ENCODE assay signal across 15 cellular contexts in the genomic region with DNA sequence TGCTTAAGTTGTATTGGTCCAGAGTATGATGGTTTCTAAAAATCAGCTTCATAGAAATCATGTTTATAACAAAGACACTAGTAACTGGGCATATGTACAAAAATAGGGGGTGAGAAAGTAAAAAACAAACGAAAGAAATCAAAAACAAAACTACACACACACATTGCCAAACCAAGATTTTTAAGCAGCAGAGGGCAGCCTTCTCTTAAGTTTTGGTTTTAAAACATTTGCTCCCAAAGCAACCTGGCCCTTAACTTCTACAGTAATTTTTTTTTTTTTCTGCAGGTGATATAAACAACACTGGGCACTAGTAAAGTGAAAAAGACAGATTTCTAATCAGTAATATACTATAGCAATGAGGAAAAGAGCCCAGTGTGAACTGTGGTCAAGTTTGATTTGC. TPM values are rescaled to one million over a fixed set of nuclear protein-coding genes. Genes with fewer than 3 reads are reported as not detected.
A peak's percentile ranks its signal among the peaks of the same experiment; 100 is the strongest.
DNase-seq lines count a peak whose midpoint lies in the region; ATAC-seq and TF ChIP-seq lines count a peak whose summit lies in the region.
"Had no signal": no experiment of that assay in that cellular context is flagged by ENCODE, and none has a peak within 500 bp of the region (broad histone marks: within the 10 kb centered on the region; RNA-seq: fewer than 3 reads in every experiment).

No MANE protein-coding gene starts in this region.

- TF ChIP-seq CTCF in left ventricle myocardium inferior (IDR thresholded peaks at IDR 0.05; ENCODE audit: borderline replicate concordance) (peak; percentile 24), OCI-LY7 (conservative IDR thresholded peaks at IDR 0.05; ENCODE audit: low read length) (peak; percentile 79), fibroblast of pulmonary artery (IDR thresholded peaks at IDR 0.05; ENCODE audit: low read length, missing control alignments) (peak; percentile 26), tibial artery (IDR thresholded peaks at IDR 0.05) (no peak)

- no peak overlapping the region for H2AFZ ChIP-seq in OCI-LY7 (ENCODE audit: low read length)

- no peak overlapping the region for H3K27ac ChIP-seq in left ventricle myocardium inferior (replicated peaks)
- no peak overlapping the region for H3K27ac ChIP-seq in right cardiac atrium (ENCODE audit: low read length)
- H3K27ac ChIP-seq in OCI-LY7 (ENCODE audit: low read depth, low read length, poor library complexity, severe bottlenecking) = no peak overlapping the region
- no peak overlapping the region for H3K27ac ChIP-seq in tibial artery
- H3K27ac ChIP-seq: transverse colon had no signal

- no peaks in the 10 kb centered on the region for H4K20me1 ChIP-seq in OCI-LY7 (ENCODE audit: insufficient read depth, low read length)

- no peaks in the 10 kb centered on the region for H3K79me2 ChIP-seq in OCI-LY7 (ENCODE audit: insufficient read depth, low read depth, low read length)

- no peaks in the 10 kb centered on the region for H3K4me1 ChIP-seq in left ventricle myocardium inferior
- H3K4me1 ChIP-seq in right cardiac atrium (ENCODE audit: control insufficient read depth, insufficient read depth, low read length) = no peaks in the 10 kb centered on the region
- H3K4me1 ChIP-seq in OCI-LY7 (ENCODE audit: insufficient read depth, low read length, poor library complexity, severe bottlenecking) = no peaks in the 10 kb centered on the region
- no peaks in the 10 kb centered on the region for H3K4me1 ChIP-seq in tibial artery
- H3K4me1 ChIP-seq: transverse colon had no signal

- H3K9me3 ChIP-seq in left ventricle myocardium inferior (replicated peaks) (peaks cover 2% of the 10 kb centered on the region), right cardiac atrium (ENCODE audit: control insufficient read depth, low read length) (no peaks in the 10 kb centered on the region), OCI-LY7 (ENCODE audit: low read length) (peaks cover 8% of the 10 kb centered on the region), tibial artery (no peaks in the 10 kb centered on the region)
- H3K9me3 ChIP-seq: transverse colon had no signal

- BruUV-seq in OCI-LY7 (replicated peaks; lab: Mats Ljungman, UMichigan) = no TSS peak

- no peak overlapping the region for H3K4me2 ChIP-seq in OCI-LY7 (ENCODE audit: low read length)

- POLR2A ChIA-PET in OCI-LY7 (lab: Charles Lee) = interaction anchor here (0.6 kb wide), 1 partner anchor 988 kb away, joined by 3 read pairs; no protein-coding TSS in a partner anchor
- POLR2A ChIA-PET in HEK293T (lab: Yijun Ruan, JAX) = no interaction called here

- no peaks in the 10 kb centered on the region for H3K9me2 ChIP-seq in OCI-LY7 (ENCODE audit: insufficient read depth, low read length)

- ATAC-seq in right cardiac atrium = no peak

- DNase-seq in left ventricle myocardium inferior (no peak), right cardiac atrium (no peak), OCI-LY7 (ENCODE audit: low spot score) (peak; percentile 25), fibroblast of pulmonary artery (ENCODE audit: low read depth) (peak; percentile 20), HEK293T (ENCODE audit: extremely low spot score) (no peak), 8988T (no peak), tibial artery (no peak)
- no peak for DNase-seq in activated CD8-positive, alpha-beta memory T cell treated with anti-CD3 and anti-CD28 coated beads, Interleukin-2, amount 50 U/mL, for 48 hours
- DNase-seq: CD4-positive, alpha-beta memory T cell; kidney glomerular epithelial cell; NCI-H226; SW 1271; transverse colon had no signal

- peaks cover 20% of the 10 kb centered on the region for H3K27me3 ChIP-seq in left ventricle myocardium inferior (ENCODE audit: low read depth)
- H3K27me3 ChIP-seq in right cardiac atrium (ENCODE audit: control insufficient read depth, insufficient read depth) = no peaks in the 10 kb centered on the region
- H3K27me3 ChIP-seq in tibial artery = no peaks in the 10 kb centered on the region
- H3K27me3 ChIP-seq: transverse colon had no signal

- intact Hi-C loops in left ventricle myocardium inferior (cut with micrococcal nuclease) (no loop called here), right cardiac atrium (cut with DNase I) (no loop called here), OCI-LY7 (cut with micrococcal nuclease; ENCODE audit: unreplicated experiment) (loop anchor here (1.0 kb wide), 1 partner anchor 373 kb away; no protein-coding TSS in a partner anchor), tibial artery (cut with DNase I; ENCODE audit: low total_unique reads) (no loop called here)

- H3K4me3 ChIP-seq in left ventricle myocardium inferior = no peak overlapping the region
- H3K4me3 ChIP-seq in right cardiac atrium (ENCODE audit: low read length) = no peak overlapping the region
- H3K4me3 ChIP-seq in OCI-LY7 (ENCODE audit: low read depth, low read length, poor library complexity, severe bottlenecking) = no peak overlapping the region
- H3K4me3 ChIP-seq in fibroblast of pulmonary artery (replicated peaks; ENCODE audit: low read depth, low read length) = no peak overlapping the region
- H3K4me3 ChIP-seq in tibial artery = no peak overlapping the region
- H3K4me3 ChIP-seq: transverse colon had no signal

- 39% methylated on average over 1 of the region's 1 CpG for WGBS in right cardiac atrium

- H3K36me3 ChIP-seq in left ventricle myocardium inferior (no peaks in the 10 kb centered on the region), OCI-LY7 (ENCODE audit: insufficient read depth, low read length) (no peaks in the 10 kb centered on the region), tibial artery (no peaks in the 10 kb centered on the region)
- H3K36me3 ChIP-seq: transverse colon had no signal

- CTCF ChIA-PET in OCI-LY7 (lab: Charles Lee; ENCODE audit: unreplicated experiment) = no interaction called here
- CTCF ChIA-PET in HEK293T (lab: Yijun Ruan, JAX) = no interaction called here

TF ChIP-seq in HEK293T, 16 proteins besides CTCF, POLR2A, EP300 and RAD21:
- TF ChIP-seq FOXA1 (IDR thresholded peaks at IDR 0.05) = no peak
- no peak for TF ChIP-seq NFRKB (IDR thresholded peaks at IDR 0.05)
- no peak for TF ChIP-seq CTBP1 (IDR thresholded peaks at IDR 0.05; ENCODE audit: borderline replicate concordance)
- no peak for TF ChIP-seq SP1 (IDR thresholded peaks at IDR 0.05)
- TF ChIP-seq HDGF (IDR thresholded peaks at IDR 0.05; ENCODE audit: borderline replicate concordance) = no peak
- no peak for TF ChIP-seq L3MBTL2 (conservative IDR thresholded peaks at IDR 0.05)
- no peak for TF ChIP-seq TARDBP (IDR thresholded peaks at IDR 0.05)
- no peak for TF ChIP-seq SUZ12 (IDR thresholded peaks at IDR 0.05)
- TF ChIP-seq LEF1 (IDR thresholded peaks at IDR 0.05; ENCODE audit: borderline replicate concordance) = no peak
- TF ChIP-seq ELF4 (IDR thresholded peaks at IDR 0.05) = no peak
- TF ChIP-seq FOXM1 (IDR thresholded peaks at IDR 0.05; ENCODE audit: borderline replicate concordance) = no peak
- TF ChIP-seq, protein P1, sequence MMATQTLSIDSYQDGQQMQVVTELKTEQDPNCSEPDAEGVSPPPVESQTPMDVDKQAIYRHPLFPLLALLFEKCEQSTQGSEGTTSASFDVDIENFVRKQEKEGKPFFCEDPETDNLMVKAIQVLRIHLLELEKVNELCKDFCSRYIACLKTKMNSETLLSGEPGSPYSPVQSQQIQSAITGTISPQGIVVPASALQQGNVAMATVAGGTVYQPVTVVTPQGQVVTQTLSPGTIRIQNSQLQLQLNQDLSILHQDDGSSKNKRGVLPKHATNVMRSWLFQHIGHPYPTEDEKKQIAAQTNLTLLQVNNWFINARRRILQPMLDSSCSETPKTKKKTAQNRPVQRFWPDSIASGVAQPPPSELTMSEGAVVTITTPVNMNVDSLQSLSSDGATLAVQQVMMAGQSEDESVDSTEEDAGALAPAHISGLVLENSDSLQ (IDR thresholded peaks at IDR 0.05) = no peak
- TF ChIP-seq FOXK2 (IDR thresholded peaks at IDR 0.05) = no peak
TF ChIP-seq in HEK293T: peak in this region for 0.

RNA-seq across cellular contexts. Expression of a gene that starts 13.5 kb away (rescaled TPM):
- total RNA-seq in left ventricle myocardium inferior (0.22 TPM), right cardiac atrium (under 1 TPM in 3 of 4 donors, not detected in 1; 0.20 to 0.94 (median 0.76) TPM), OCI-LY7 (2022) (9.0 and 11.2 TPM in 2 replicates)
- polyA plus RNA-seq in right cardiac atrium = 0.11 TPM
- total RNA-seq in OCI-LY7 (2014; rRNA removed; shearing (Covaris generic)) = 15.1 and 16.6 TPM in 2 replicates
- total RNA-seq: CD4-positive, alpha-beta memory T cell; fibroblast of lung; pulmonary artery endothelial cell had no signal
- polyA plus RNA-seq: fibroblast of lung had no signal

RNA-seq across cellular contexts. Expression of a gene that starts 17.9 kb away (rescaled TPM):
- total RNA-seq in left ventricle myocardium inferior = 58.9 TPM
- total RNA-seq in right cardiac atrium = 10 to 100 TPM; 37.9 to 75.5 (median 44.8) TPM
- polyA plus RNA-seq in right cardiac atrium = 23.5 TPM
- total RNA-seq in OCI-LY7 (2014; rRNA removed; shearing (Covaris generic)) = 0.19 TPM in 1 of 2 replicates, not detected in the other
- 0.59 TPM in 1 of 2 replicates, not detected in the other for total RNA-seq in OCI-LY7 (2022)

Comparison
In these comparisons a context has a peak if more than half of its experiments do, and no peak if none do; other contexts are left out.
1. DNase-seq: peak in OCI-LY7 (single experiment) and fibroblast of pulmonary artery (single experiment); none in left ventricle myocardium inferior (single experiment), right cardiac atrium (0 of 3), activated CD8-positive, alpha-beta memory T cell treated with anti-CD3 and anti-CD28 coated beads, Interleukin-2, amount 50 U/mL, for 48 hours (single experiment), HEK293T (single experiment), 8988T (single experiment) and tibial artery (0 of 2).
2. CTCF ChIP-seq: peak in left ventricle myocardium inferior (single experiment), OCI-LY7 (single experiment) and fibroblast of pulmonary artery (single experiment); none in tibial artery (0 of 2).
3. RNA of a gene that starts 17.9 kb away (total RNA-seq): 58.9 TPM in left ventricle myocardium inferior (single experiment) and 37.9 to 75.5 TPM in right cardiac atrium; 0.19 to 0.59 TPM in OCI-LY7; every median in the first group is over 10 times any median in the second.